Comparison of ENCODE assay signal across 15 cellular contexts in genomic region chr14:58899317-58899713, GRCh38.
DNase-seq lines count a peak whose midpoint lies in the region; ATAC-seq and TF ChIP-seq lines count a peak whose summit lies in the region.
"Had no signal": no experiment of that assay in that cellular context is flagged by ENCODE, and none has a peak within 500 bp of the region (broad histone marks: within the 10 kb centered on the region; RNA-seq: fewer than 3 reads in every experiment).

No MANE protein-coding gene starts in this region.

- WGBS in hepatocyte (ENCODE audit: low lambda C conversion rate, missing lambda C conversion rate) = 75% methylated on average over 3 of the region's 3 CpGs

- no peaks in the 10 kb centered on the region for H3K9me2 ChIP-seq in hepatocyte (replicated peaks; ENCODE audit: insufficient read depth)

- H3K4me3 ChIP-seq in astrocyte of the spinal cord (ENCODE audit: low read depth, low read length) (no peak overlapping the region), hepatocyte (no peak overlapping the region)
- H3K4me3 ChIP-seq: GM12878, tibial artery had no signal

- H3K27me3 Mint-ChIP-seq in T-helper 17 cell = peaks cover 5% of the 10 kb centered on the region
- peaks cover 13% of the 10 kb centered on the region for H3K27me3 Mint-ChIP-seq in activated T-helper 2 cell treated with anti-CD3 and anti-CD28 coated beads, Interferon-gamma antibody, Interleukin-2, Interleukin-4, amounts not matched to agents 10 μg/mL and 5 μg/mL and 100 μg/mL, durations not matched to agents 14 hours and 24 hours and 36 hours (ENCODE audit: low read depth)

- H3K9me3 ChIP-seq in hepatocyte (ENCODE audit: low read depth) = no peaks in the 10 kb centered on the region
- no peaks in the 10 kb centered on the region for H3K9me3 ChIP-seq in T-helper 17 cell (ENCODE audit: control insufficient read depth, low read length, poor library complexity, severe bottlenecking)
- H3K9me3 ChIP-seq: neutrophil, tibial artery had no signal

- no peaks in the 10 kb centered on the region for H3K4me1 Mint-ChIP-seq in T-helper 17 cell
- H3K4me1 Mint-ChIP-seq in activated T-helper 2 cell treated with anti-CD3 and anti-CD28 coated beads, Interferon-gamma antibody, Interleukin-2, Interleukin-4, amounts not matched to agents 10 μg/mL and 5 μg/mL and 100 μg/mL, durations not matched to agents 14 hours and 24 hours and 36 hours (ENCODE audit: low read depth) = peaks cover 2% of the 10 kb centered on the region
- H3K4me1 Mint-ChIP-seq: activated naive CD8-positive, alpha-beta T cell treated with anti-CD3 and anti-CD28 coated beads, Interleukin-2, amount 50 U/mL, for 24 hours had no signal

- H3K36me3 ChIP-seq in hepatocyte (replicated peaks; ENCODE audit: insufficient read depth, low read depth) = no peaks in the 10 kb centered on the region
- H3K36me3 ChIP-seq: neutrophil, tibial artery had no signal

- H4K20me1 ChIP-seq in hepatocyte (ENCODE audit: insufficient read depth, poor library complexity, severe bottlenecking) = no peaks in the 10 kb centered on the region

- H3K9me3 Mint-ChIP-seq in activated T-helper 2 cell treated with anti-CD3 and anti-CD28 coated beads, Interferon-gamma antibody, Interleukin-2, Interleukin-4, amounts not matched to agents 10 μg/mL and 5 μg/mL and 100 μg/mL, durations not matched to agents 14 hours and 24 hours and 36 hours = no peaks in the 10 kb centered on the region
- H3K9me3 Mint-ChIP-seq: activated naive CD8-positive, alpha-beta T cell treated with anti-CD3 and anti-CD28 coated beads, Interleukin-2, amount 50 U/mL, for 24 hours had no signal

- no peak overlapping the region for H2AFZ ChIP-seq in hepatocyte

- no peaks in the 10 kb centered on the region for H3K27me3 ChIP-seq in hepatocyte
- H3K27me3 ChIP-seq: neutrophil, tibial artery had no signal

- no peak overlapping the region for H3K4me3 Mint-ChIP-seq in T-helper 17 cell
- no peak overlapping the region for H3K4me3 Mint-ChIP-seq in activated T-helper 2 cell treated with anti-CD3 and anti-CD28 coated beads, Interferon-gamma antibody, Interleukin-2, Interleukin-4, amounts not matched to agents 10 μg/mL and 5 μg/mL and 100 μg/mL, durations not matched to agents 14 hours and 24 hours and 36 hours (ENCODE audit: low read depth)
- H3K4me3 Mint-ChIP-seq: activated naive CD8-positive, alpha-beta T cell treated with anti-CD3 and anti-CD28 coated beads, Interleukin-2, amount 50 U/mL, for 24 hours had no signal

- H3K36me3 Mint-ChIP-seq in T-helper 17 cell (ENCODE audit: low read depth) = no peaks in the 10 kb centered on the region
- no peaks in the 10 kb centered on the region for H3K36me3 Mint-ChIP-seq in activated T-helper 2 cell treated with anti-CD3 and anti-CD28 coated beads, Interferon-gamma antibody, Interleukin-2, Interleukin-4, amounts not matched to agents 10 μg/mL and 5 μg/mL and 100 μg/mL, durations not matched to agents 14 hours and 24 hours and 36 hours (ENCODE audit: low read depth)

- H3K4me1 ChIP-seq in hepatocyte (ENCODE audit: insufficient read depth) = no peaks in the 10 kb centered on the region
- H3K4me1 ChIP-seq: tibial artery had no signal

- no peak overlapping the region for H3K4me2 ChIP-seq in hepatocyte

- intact Hi-C loops in activated T-helper 2 cell treated with anti-CD3 and anti-CD28 coated beads, Interferon-gamma antibody, Interleukin-2, Interleukin-4, amounts not matched to agents 10 μg/mL and 5 μg/mL and 100 μg/mL, durations not matched to agents 14 hours and 24 hours and 36 hours (cut with micrococcal nuclease) = no loop called here

- H3K79me2 ChIP-seq in hepatocyte = no peaks in the 10 kb centered on the region

- TF ChIP-seq CTCF in astrocyte of the spinal cord (IDR thresholded peaks at IDR 0.05; ENCODE audit: low read depth, low read length) (no peak), hepatocyte (IDR thresholded peaks at IDR 0.05; ENCODE audit: poor library complexity) (no peak)

- in situ Hi-C loops in astrocyte of the spinal cord (cut with HindIII; ENCODE audit: low sequenced_read_pairs) = no loop called here

- DNase-seq in A172 (ENCODE audit: low spot score) (peak; percentile 16), HCEC 1CT (peak; percentile 89), astrocyte of the spinal cord (ENCODE audit: low read depth, low spot score) (peak; percentile 67), hepatocyte (ENCODE audit: low spot score) (no peak), NCI-H2196 treated with DMSO at 0.1 percent for 48 hours (lab: John Stamatoyannopoulos, UW; ENCODE audit: unreplicated experiment) (no peak), T-helper 17 cell (no peak)
- no peak for DNase-seq in activated CD4-positive, alpha-beta T cell treated with anti-CD3 and anti-CD28 coated beads for 1 hour
- no peak for DNase-seq in activated T-helper 2 cell treated with anti-CD3 and anti-CD28 coated beads, Interferon-gamma antibody, Interleukin-2, Interleukin-4, amounts not matched to agents 10 μg/mL and 5 μg/mL and 100 μg/mL, durations not matched to agents 14 hours and 24 hours and 36 hours (ENCODE audit: low spot score)
- DNase-seq: activated CD4-positive, CD25-positive, alpha-beta regulatory T cell; activated naive CD8-positive, alpha-beta T cell treated with anti-CD3 and anti-CD28 coated beads, Interleukin-2, amount 50 U/mL, for 24 hours; GOT3; head of caudate nucleus; tibial artery had no signal

- no peak overlapping the region for H3K27ac Mint-ChIP-seq in T-helper 17 cell
- H3K27ac Mint-ChIP-seq in activated T-helper 2 cell treated with anti-CD3 and anti-CD28 coated beads, Interferon-gamma antibody, Interleukin-2, Interleukin-4, amounts not matched to agents 10 μg/mL and 5 μg/mL and 100 μg/mL, durations not matched to agents 14 hours and 24 hours and 36 hours = no peak overlapping the region
- H3K27ac Mint-ChIP-seq: activated naive CD8-positive, alpha-beta T cell treated with anti-CD3 and anti-CD28 coated beads, Interleukin-2, amount 50 U/mL, for 24 hours had no signal

- H3K27ac ChIP-seq in hepatocyte = peak overlapping the region; percentile 7
- H3K27ac ChIP-seq: neutrophil, tibial artery had no signal

- ATAC-seq in T-helper 17 cell = no peak
- ATAC-seq: activated naive CD8-positive, alpha-beta T cell treated with anti-CD3 and anti-CD28 coated beads, Interleukin-2, amount 50 U/mL, for 24 hours; GM12878 had no signal

Comparison
In these comparisons a context has a peak if more than half of its experiments do, and no peak if none do; other contexts are left out.
1. DNase-seq: peak in A172 (single experiment), HCEC 1CT (single experiment) and astrocyte of the spinal cord (single experiment); none in hepatocyte (single experiment), activated CD4-positive, alpha-beta T cell treated with anti-CD3 and anti-CD28 coated beads for 1 hour (single experiment), NCI-H2196 treated with DMSO at 0.1 percent for 48 hours (single experiment), T-helper 17 cell (0 of 3) and activated T-helper 2 cell treated with anti-CD3 and anti-CD28 coated beads, Interferon-gamma antibody, Interleukin-2, Interleukin-4, amounts not matched to agents 10 μg/mL and 5 μg/mL and 100 μg/mL, durations not matched to agents 14 hours and 24 hours and 36 hours (single experiment).